8 cellular contexts compared by ENCODE assay signal in the genomic region with DNA sequence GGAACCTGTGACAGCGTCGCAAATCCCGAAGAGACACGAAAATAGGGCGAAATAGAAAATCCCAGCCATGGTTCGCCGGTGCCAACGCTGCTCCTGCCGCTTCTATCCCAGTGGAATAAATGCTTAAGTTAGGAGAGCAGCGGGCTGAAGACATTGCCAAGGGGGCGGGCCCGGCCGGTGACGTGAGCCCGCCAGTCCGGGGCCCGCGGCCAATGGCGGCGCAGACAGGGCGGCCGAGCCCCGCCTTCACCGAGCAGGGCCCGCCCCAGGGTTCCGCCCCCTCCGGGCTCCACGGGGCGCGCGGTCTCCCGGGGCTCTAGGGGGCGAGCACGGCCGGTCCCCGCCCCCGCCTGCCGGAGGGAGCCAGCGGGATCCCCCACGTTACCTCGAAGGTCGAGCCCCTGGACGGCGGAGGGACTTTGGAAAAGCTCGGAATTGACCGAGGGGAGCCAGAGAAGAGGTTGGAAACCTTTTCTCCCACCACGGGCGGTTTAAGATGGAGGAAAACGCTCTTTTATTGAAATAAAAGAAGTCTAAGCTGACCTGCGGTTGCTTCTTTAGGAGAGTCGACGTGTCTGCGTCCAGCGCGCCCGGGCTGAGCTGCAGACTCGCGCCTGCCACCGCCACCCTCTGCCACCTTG. TPM values are rescaled to one million over a fixed set of nuclear protein-coding genes. Genes with fewer than 3 reads are reported as not detected.
DNase-seq lines count a peak whose midpoint lies in the region; ATAC-seq and TF ChIP-seq lines count a peak whose summit lies in the region.

A gene (minus strand): TSS at position 125 of the 641 bp plus-strand sequence. CDS start 56 bp downstream, at position 69.

- H2AFZ ChIP-seq in neuronal stem cell (ENCODE audit: low read length) = peak within 1 kb of the TSS; percentile 86

- peaks cover 26% of the 10 kb centered on the region for H3K27me3 ChIP-seq in gastroesophageal sphincter
- peaks cover 0 to 20% (median 0%) of the 10 kb centered on the region in 3 experiments for H3K27me3 ChIP-seq in neuronal stem cell (ENCODE audit: control insufficient read depth in 3 of 3, insufficient read depth in 3 of 3, low read depth in 1 of 3, low read length in 3 of 3)

- no peak within 1 kb of the TSS for H4K91ac ChIP-seq in neuronal stem cell (ENCODE audit: low read depth, low read length, poor library complexity)

- peak within 1 kb of the TSS; percentile 39 to 88 (median 86) for H3K27ac ChIP-seq in gastroesophageal sphincter
- peak within 1 kb of the TSS; percentile 73 for H3K27ac ChIP-seq in neuronal stem cell (replicated peaks; ENCODE audit: low read length)

- H3K9ac ChIP-seq in neuronal stem cell (ENCODE audit: low read depth, low read length, poor library complexity) = peak within 1 kb of the TSS; percentile 100

- H3K4me3 ChIP-seq in gastroesophageal sphincter = peak within 1 kb of the TSS; percentile 62 to 72
- peak within 1 kb of the TSS; percentile 77 to 87 for H3K4me3 ChIP-seq in neuronal stem cell (ENCODE audit: low read length in 2 of 2)

- no peaks in the 10 kb centered on the region for H3K36me3 ChIP-seq in gastroesophageal sphincter
- no peaks in the 10 kb centered on the region for H3K36me3 ChIP-seq in neuronal stem cell (replicated peaks in 1 of 2; ENCODE audit: control insufficient read depth in 2 of 2, insufficient read depth in 2 of 2, low read length in 2 of 2)

- TF ChIP-seq EP300 in gastroesophageal sphincter (IDR thresholded peaks at IDR 0.05) = no peak

- H3K9me3 ChIP-seq in gastroesophageal sphincter (no peaks in the 10 kb centered on the region), neuronal stem cell (replicated peaks in 1 of 2; ENCODE audit: control insufficient read depth in 2 of 2, insufficient read depth in 1 of 2, low read depth in 1 of 2, low read length in 2 of 2) (no peaks in the 10 kb centered on the region)

- peak within 1 kb of the TSS; percentile 93 for H3K4me2 ChIP-seq in neuronal stem cell (ENCODE audit: insufficient read depth, low read length, poor library complexity, severe bottlenecking)

- in situ Hi-C loops in SK-MEL-5 (cut with HindIII; ENCODE audit: low pct_unique_long_range_greater_than_20kb, low sequenced_read_pairs) = no loop called here

- peak within 1 kb of the TSS; percentile 93 for H2BK120ac ChIP-seq in neuronal stem cell (ENCODE audit: low read depth, low read length)

- peak within 1 kb of the TSS; percentile 79 for H2BK12ac ChIP-seq in neuronal stem cell (ENCODE audit: low read length)

- TF ChIP-seq CTCF in gastroesophageal sphincter (IDR thresholded peaks at IDR 0.05) = peak in 3 of 4 experiments; percentile 39 to 54 (median 41)

- ATAC-seq in GM21737 (IDR thresholded peaks at IDR 0.05; ENCODE audit: unreplicated experiment) (peak; percentile 94), gastroesophageal sphincter (peak; percentile 92)

- peak; percentile 63 to 76 for TF ChIP-seq POLR2A in gastroesophageal sphincter (IDR thresholded peaks at IDR 0.05)

- H4K8ac ChIP-seq in neuronal stem cell (ENCODE audit: low read depth, low read length) = no peak within 1 kb of the TSS

- no peaks in the 10 kb centered on the region for H3K79me1 ChIP-seq in neuronal stem cell (ENCODE audit: low read depth, low read length)

- H3K4ac ChIP-seq in neuronal stem cell (ENCODE audit: low read length) = no peak within 1 kb of the TSS

- peak within 1 kb of the TSS; percentile 94 for H3K23ac ChIP-seq in neuronal stem cell (ENCODE audit: low read depth, low read length, poor library complexity)

- H2AK5ac ChIP-seq in neuronal stem cell (ENCODE audit: low read depth, low read length) = peak within 1 kb of the TSS; percentile 60

- peak within 1 kb of the TSS; percentile 44 for H3K14ac ChIP-seq in neuronal stem cell (ENCODE audit: low read length)

- WGBS in gastroesophageal sphincter (ENCODE audit: low coverage in 1 of 2), 2 donors = 0 to 3% methylated on average over 11 to 12 of the region's 59 CpGs
- WGBS in neuronal stem cell (ENCODE audit: extremely low coverage in 2 of 2, insufficient read length in 2 of 2, insufficient replicate concordance in 1 of 2), 2 donors = no CpG with 5 or more reads among the region's 59 CpGs

- H2BK15ac ChIP-seq in neuronal stem cell (ENCODE audit: low read length) = peak within 1 kb of the TSS; percentile 99

- peaks cover 0 to 61% (median 9%) of the 10 kb centered on the region in 3 donors for H3K4me1 ChIP-seq in gastroesophageal sphincter
- H3K4me1 ChIP-seq in neuronal stem cell (ENCODE audit: control insufficient read depth in 2 of 2, insufficient read depth in 1 of 2, low read depth in 1 of 2, low read length in 2 of 2) = peaks cover 7 to 13% of the 10 kb centered on the region in 2 donors

- DNase-seq in DMS153 treated with DMSO at 0.1 percent for 48 hours (lab: John Stamatoyannopoulos, UW; ENCODE audit: unreplicated experiment) = peak; percentile 81
- DNase-seq in KG1 (lab: John Stamatoyannopoulos, UW) = peak; percentile 41
- DNase-seq in SK-MEL-5 (ENCODE audit: low read depth, low spot score) = peak; percentile 84
- peak; percentile 86 for DNase-seq in activated naive CD4-positive, alpha-beta T cell treated with anti-CD3 and anti-CD28 coated beads, Interleukin-2, amount 50 U/mL, for 16 hours
- peak; percentile 89 for DNase-seq in neuronal stem cell (ENCODE audit: low spot score)
- DNase-seq in stromal cell of bone marrow (ENCODE audit: low read depth) = peak; percentile 78

- H2BK5ac ChIP-seq in neuronal stem cell (ENCODE audit: low read length) = peak within 1 kb of the TSS; percentile 99

- peak within 1 kb of the TSS; percentile 100 for H3K18ac ChIP-seq in neuronal stem cell (ENCODE audit: low read length)

RNA-seq across cellular contexts. Expression of the gene that starts here (rescaled TPM):
- 42.4 and 59.8 TPM in 2 replicates for total RNA-seq in SK-MEL-5 (2014; rRNA removed; shearing (Covaris generic))
- polyA plus RNA-seq in SK-MEL-5 (2015; cell fraction: cytosol; rRNA removed) = 26.1 and 37.2 TPM in 2 replicates
- 52.1 and 60.8 TPM in 2 replicates for polyA plus RNA-seq in SK-MEL-5 (2015; cell fraction: nucleus; rRNA removed)
- total RNA-seq in gastroesophageal sphincter = 10 to 100 TPM; 21.3 to 41.2 (median 31.6) TPM
- polyA plus RNA-seq in neuronal stem cell (2013, experiment 1 of 2) = 86.2 TPM
- 97.7 TPM for polyA plus RNA-seq in neuronal stem cell (2013, experiment 2 of 2)

Comparison
In these comparisons a context has a peak if more than half of its experiments do, and no peak if none do; other contexts are left out.
1. Peak in every context shown above with its lines: DNase-seq, ATAC-seq, H3K4me3 ChIP-seq and H3K27ac ChIP-seq.